ENCODE assay signal across 35 cellular contexts in the genomic region with DNA sequence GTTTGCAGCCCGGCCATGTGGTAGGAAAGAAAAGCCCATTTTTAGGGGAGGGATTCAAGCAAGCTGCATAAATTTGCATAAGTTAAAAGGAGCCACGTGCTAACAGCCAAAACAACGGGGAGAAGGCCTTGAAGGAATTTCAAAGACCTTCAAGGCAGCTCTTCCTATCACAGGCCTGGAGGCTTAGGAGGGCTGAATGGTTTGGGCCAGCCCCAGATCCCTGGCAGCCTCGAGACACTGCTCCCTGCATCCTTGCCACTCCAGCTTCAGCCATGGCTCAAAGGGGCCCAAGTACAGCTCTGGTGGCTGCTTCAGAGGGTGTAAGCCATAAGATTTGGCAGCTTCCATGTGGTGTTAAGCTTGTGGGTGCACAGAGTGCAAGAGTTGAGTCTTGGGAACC. TPM values are rescaled to one million over a fixed set of nuclear protein-coding genes. Genes with fewer than 3 reads are reported as not detected.
"Had no signal": no experiment of that assay in that cellular context is flagged by ENCODE, and none has a peak within 500 bp of the region (broad histone marks: within the 10 kb centered on the region; RNA-seq: fewer than 3 reads in every experiment).

No MANE protein-coding gene starts in this region.

- H3K4me1 Mint-ChIP-seq: endodermal cell, nephron progenitor cell had no signal

- H3K4me3 Mint-ChIP-seq: endodermal cell; naive thymus-derived CD8-positive, alpha-beta T cell; nephron progenitor cell; stimulated activated memory B cell treated with anti-CD40 and anti-IgM and Interleukin-4, amounts not matched to agents 10 μg/mL and 1 μg/mL and 100 μg/mL, for 72 hours; type B pancreatic cell had no signal

- H3K9me3 ChIP-seq: prostate gland, testis had no signal

- H3K4me2 ChIP-seq: hepatocyte had no signal

- H2AFZ ChIP-seq: hepatocyte had no signal

- DNase-seq: dorsolateral prefrontal cortex; effector CD8-positive, alpha-beta T cell; endodermal cell; foreskin keratinocyte; heart left ventricle; left cardiac atrium; left lung; mammary epithelial cell; mesendoderm; naive thymus-derived CD8-positive, alpha-beta T cell; nephron progenitor cell; nucleus accumbens; sigmoid colon; stimulated activated CD4-positive, alpha-beta T cell treated with anti-CD3 and anti-CD28 coated beads, Interleukin-2, amount 100 ng/mL, for 24 hours; stimulated activated CD4-positive, alpha-beta T cell treated with anti-CD3 and anti-CD28 coated beads, Interleukin-4, amount 100 ng/mL, for 24 hours; stimulated activated naive CD8-positive, alpha-beta T cell treated with anti-CD3 and anti-CD28 coated beads, Interleukin-15, Interleukin-2, amounts not matched to agents 100 U/mL and 50 U/mL, for 24 hours; substantia nigra; testis; tibial artery had no signal

- H3K27ac Mint-ChIP-seq: endodermal cell; naive thymus-derived CD8-positive, alpha-beta T cell; nephron progenitor cell; stimulated activated memory B cell treated with anti-CD40 and anti-IgM and Interleukin-4, amounts not matched to agents 10 μg/mL and 1 μg/mL and 100 μg/mL, for 72 hours; type B pancreatic cell had no signal

- ATAC-seq: foreskin keratinocyte; gastroesophageal sphincter; heart left ventricle; left cardiac atrium; naive thymus-derived CD8-positive, alpha-beta T cell; stimulated activated memory B cell treated with anti-CD40 and anti-IgM and Interleukin-4, amounts not matched to agents 10 μg/mL and 1 μg/mL and 100 μg/mL, for 72 hours; stimulated activated naive CD8-positive, alpha-beta T cell treated with anti-CD3 and anti-CD28 coated beads, Interleukin-15, Interleukin-2, amounts not matched to agents 100 U/mL and 50 U/mL, for 24 hours had no signal

- H3K36me3 ChIP-seq: esophagus muscularis mucosa, gastroesophageal sphincter, heart left ventricle, left lung, prostate gland, right atrium auricular region, sigmoid colon, tibial artery had no signal

- H3K27me3 ChIP-seq: dorsolateral prefrontal cortex, foreskin keratinocyte, heart left ventricle, hepatocyte, left lung, right atrium auricular region, testis had no signal

- H3K4me3 ChIP-seq: coronary artery, dorsolateral prefrontal cortex, esophagus muscularis mucosa, gastroesophageal sphincter, heart left ventricle, hepatocyte, left lung, prostate gland, right atrium auricular region, sigmoid colon, testis, tibial artery had no signal

- H3K4me1 ChIP-seq: esophagus muscularis mucosa, foreskin keratinocyte, gastroesophageal sphincter, heart left ventricle, left lung, prostate gland, right atrium auricular region, sigmoid colon, testis, tibial artery had no signal

- H3K36me3 Mint-ChIP-seq: type B pancreatic cell had no signal

- H3K27ac ChIP-seq: coronary artery, dorsolateral prefrontal cortex, esophagus muscularis mucosa, foreskin keratinocyte, gastroesophageal sphincter, heart left ventricle, hepatocyte, left lung, prostate gland, right atrium auricular region, sigmoid colon, testis, tibial artery had no signal

RNA-seq across cellular contexts. Expression of a gene that starts 22.6 kb away (rescaled TPM):
- total RNA-seq: dorsolateral prefrontal cortex; endodermal cell; endothelial cell of umbilical vein; epithelial cell of proximal tubule; esophagus muscularis mucosa; fibroblast of lung; foreskin keratinocyte; gastroesophageal sphincter; heart left ventricle; hepatocyte; kidney epithelial cell; left cardiac atrium; left lung; lower leg skin; mammary epithelial cell; myocyte; naive thymus-derived CD8-positive, alpha-beta T cell; osteocyte; right atrium auricular region; sigmoid colon; skeletal muscle tissue had no signal
- polyA plus RNA-seq: endothelial cell of umbilical vein; fibroblast of lung; foreskin keratinocyte; heart left ventricle; hepatocyte; mammary epithelial cell; naive thymus-derived CD8-positive, alpha-beta T cell; sigmoid colon had no signal
